In the genomic region with DNA sequence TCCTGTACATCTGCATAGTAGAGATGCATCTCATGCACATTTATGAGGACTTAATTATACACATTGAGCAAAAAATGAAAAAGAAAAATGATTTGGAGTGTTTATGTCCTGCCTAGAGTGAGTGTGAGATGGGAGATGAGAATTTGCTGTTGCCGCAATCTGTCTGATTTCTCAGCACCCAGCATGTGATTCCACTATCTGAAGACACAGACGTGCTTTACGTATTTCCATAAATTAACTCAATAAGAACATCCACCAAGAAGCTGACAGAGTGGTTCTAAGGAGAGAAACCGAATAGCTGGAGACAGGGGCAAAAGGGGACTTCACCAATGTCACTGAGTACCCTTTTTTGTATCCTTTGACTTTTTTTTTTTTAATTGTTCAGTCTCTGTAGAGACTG, we compare ENCODE assay signal across 1 cellular context.
TF ChIP-seq lines count a peak whose summit lies in the region.

No MANE protein-coding gene starts in this region.

TF ChIP-seq in K562, 482 proteins besides CTCF, POLR2A, EP300 and RAD21 (continued from another document):
- TF ChIP-seq ARID1B (IDR thresholded peaks at IDR 0.05) (peak; percentile 52; the same call in 1 of the 2 replicates), RCOR1 (IDR thresholded peaks at IDR 0.05; ENCODE audit: borderline replicate concordance in 1 of 2, low read depth in 2 of 2, low read length in 2 of 2) (peak in 1 of 2 experiments; percentile 59; a peak in 1 of 4 replicates), PKNOX1 (IDR thresholded peaks at IDR 0.05) (peak; percentile 33), SMARCA4 (IDR thresholded peaks at IDR 0.05) (0 out of 2 replicates have a peak, but pooled peaks have one; percentile 22), CBFA2T3 (IDR thresholded peaks at IDR 0.05) (peak; percentile 63), ETV1 (tag; conservative IDR thresholded peaks at IDR 0.05; ENCODE audit: low read depth) (no peak), C11orf30 (IDR thresholded peaks at IDR 0.05; ENCODE audit: low read depth) (no peak), TCF3 (CRISPR knock-in tag; IDR thresholded peaks at IDR 0.05) (peak; percentile 34; the same call in 1 of the 2 replicates), MBD2 (IDR thresholded peaks at IDR 0.05; ENCODE audit: borderline replicate concordance, low read depth) (no peak)
- TF ChIP-seq, protein P1, sequence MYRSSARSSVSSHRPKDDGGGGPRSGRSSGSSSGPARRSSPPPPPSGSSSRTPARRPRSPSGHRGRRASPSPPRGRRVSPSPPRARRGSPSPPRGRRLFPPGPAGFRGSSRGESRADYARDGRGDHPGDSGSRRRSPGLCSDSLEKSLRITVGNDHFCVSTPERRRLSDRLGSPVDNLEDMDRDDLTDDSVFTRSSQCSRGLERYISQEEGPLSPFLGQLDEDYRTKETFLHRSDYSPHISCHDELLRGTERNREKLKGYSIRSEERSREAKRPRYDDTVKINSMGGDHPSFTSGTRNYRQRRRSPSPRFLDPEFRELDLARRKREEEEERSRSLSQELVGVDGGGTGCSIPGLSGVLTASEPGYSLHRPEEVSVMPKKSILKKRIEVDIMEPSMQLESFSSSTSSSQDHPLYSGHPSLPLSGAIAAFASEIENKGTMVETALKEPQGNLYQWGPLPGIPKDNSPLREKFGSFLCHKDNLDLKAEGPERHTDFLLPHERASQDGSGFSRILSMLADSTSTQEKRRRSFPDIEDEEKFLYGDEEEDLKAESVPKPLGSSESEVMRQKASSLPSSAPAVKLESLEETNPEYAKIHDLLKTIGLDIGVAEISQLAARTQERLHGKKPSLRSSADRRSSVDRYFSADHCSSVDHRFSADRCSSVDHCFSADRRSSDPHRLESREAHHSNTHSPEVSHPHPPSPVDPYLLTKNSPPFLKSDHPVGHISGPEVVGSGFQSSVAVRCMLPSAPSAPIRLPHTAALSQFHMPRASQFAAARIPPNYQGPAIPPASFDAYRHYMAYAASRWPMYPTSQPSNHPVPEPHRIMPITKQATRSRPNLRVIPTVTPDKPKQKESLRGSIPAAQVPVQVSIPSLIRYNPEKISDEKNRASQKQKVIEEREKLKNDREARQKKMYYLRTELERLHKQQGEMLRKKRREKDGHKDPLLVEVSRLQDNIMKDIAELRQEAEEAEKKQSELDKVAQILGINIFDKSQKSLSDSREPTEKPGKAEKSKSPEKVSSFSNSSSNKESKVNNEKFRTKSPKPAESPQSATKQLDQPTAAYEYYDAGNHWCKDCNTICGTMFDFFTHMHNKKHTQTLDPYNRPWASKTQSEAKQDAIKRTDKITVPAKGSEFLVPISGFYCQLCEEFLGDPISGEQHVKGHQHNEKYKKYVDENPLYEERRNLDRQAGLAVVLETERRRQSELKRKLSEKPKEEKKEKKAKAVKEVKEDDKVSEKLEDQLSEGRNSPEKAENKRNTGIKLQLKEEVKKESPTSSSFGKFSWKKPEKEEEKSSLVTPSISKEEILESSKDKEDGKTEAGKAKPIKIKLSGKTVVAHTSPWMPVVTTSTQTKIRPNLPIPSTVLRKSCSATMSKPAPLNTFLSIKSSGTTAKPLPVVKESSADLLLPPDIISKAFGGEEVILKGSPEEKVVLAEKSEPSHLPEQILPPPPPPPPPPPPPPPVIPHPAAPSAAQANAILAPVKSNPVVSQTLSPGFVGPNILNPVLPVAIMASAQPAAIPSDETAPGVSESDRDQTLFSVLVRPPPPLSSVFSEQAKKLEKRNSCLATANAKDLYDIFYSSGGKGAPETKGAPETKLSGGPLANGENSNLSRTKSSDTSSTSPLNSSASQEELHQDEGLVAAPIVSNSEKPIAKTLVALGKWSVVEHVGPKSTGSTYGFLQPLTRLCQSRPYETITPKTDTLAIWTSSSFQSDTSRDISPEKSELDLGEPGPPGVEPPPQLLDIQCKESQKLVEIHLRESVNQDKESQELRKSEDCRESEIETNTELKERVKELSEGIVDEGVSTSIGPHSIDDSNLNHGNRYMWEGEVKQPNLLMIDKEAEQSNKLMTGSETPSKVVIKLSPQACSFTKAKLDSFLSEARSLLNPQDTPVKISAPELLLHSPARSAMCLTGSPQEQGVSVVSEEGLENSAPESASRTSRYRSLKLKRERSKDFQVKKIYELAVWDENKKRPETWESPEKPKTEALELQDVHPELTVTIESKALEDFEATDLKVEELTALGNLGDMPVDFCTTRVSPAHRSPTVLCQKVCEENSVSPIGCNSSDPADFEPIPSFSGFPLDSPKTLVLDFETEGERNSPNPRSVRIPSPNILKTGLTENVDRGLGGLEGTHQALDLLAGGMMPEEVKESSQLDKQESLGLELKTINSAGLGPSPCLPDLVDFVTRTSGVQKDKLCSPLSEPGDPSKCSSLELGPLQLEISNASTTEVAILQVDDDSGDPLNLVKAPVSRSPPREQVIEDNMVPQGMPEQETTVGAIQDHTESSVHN (IDR thresholded peaks at IDR 0.05; ENCODE audit: borderline replicate concordance in 1 of 2, low read depth in 1 of 2) = no peak
- TF ChIP-seq, protein P2, sequence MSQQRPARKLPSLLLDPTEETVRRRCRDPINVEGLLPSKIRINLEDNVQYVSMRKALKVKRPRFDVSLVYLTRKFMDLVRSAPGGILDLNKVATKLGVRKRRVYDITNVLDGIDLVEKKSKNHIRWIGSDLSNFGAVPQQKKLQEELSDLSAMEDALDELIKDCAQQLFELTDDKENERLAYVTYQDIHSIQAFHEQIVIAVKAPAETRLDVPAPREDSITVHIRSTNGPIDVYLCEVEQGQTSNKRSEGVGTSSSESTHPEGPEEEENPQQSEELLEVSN (IDR thresholded peaks at IDR 0.05; ENCODE audit: borderline replicate concordance in 1 of 2, extremely low read depth in 1 of 2, insufficient read depth in 1 of 2, insufficient read length in 1 of 2, low read depth in 1 of 2, low read length in 1 of 2, poor library complexity in 1 of 2, severe bottlenecking in 1 of 2) = no peak
TF ChIP-seq in K562: peak in this region for 12.
